1 cellular context compared by ENCODE assay signal in genomic region chr11:2196970-2197770, GRCh38.
TF ChIP-seq lines count a peak whose summit lies in the region.

No MANE protein-coding gene starts in this region.

TF ChIP-seq in K562, 482 proteins besides CTCF, POLR2A, EP300 and RAD21 (continued from another document):
- TF ChIP-seq SAFB2 (IDR thresholded peaks at IDR 0.05; ENCODE audit: borderline replicate concordance, low read depth, low read length, severe bottlenecking) (no peak), E2F3 (CRISPR knock-in tag; IDR thresholded peaks at IDR 0.05) (no peak), ZNF518B (CRISPR knock-in tag; IDR thresholded peaks at IDR 0.05) (no peak), RBM17 (IDR thresholded peaks at IDR 0.05; ENCODE audit: borderline replicate concordance, low read depth, low read length) (no peak), KDM5B (IDR thresholded peaks at IDR 0.05; ENCODE audit: insufficient replicate concordance, low read depth, low read length) (no peak), PHB2 (IDR thresholded peaks at IDR 0.05; ENCODE audit: low read depth) (no peak), TSHZ1 (CRISPR knock-in tag; IDR thresholded peaks at IDR 0.05) (no peak), ZNF354B (CRISPR knock-in tag; IDR thresholded peaks at IDR 0.05) (no peak), SRF (CRISPR knock-in tag; IDR thresholded peaks at IDR 0.05) (no peak), BCOR (IDR thresholded peaks at IDR 0.05) (peak; percentile 67; the same call in 1 of the 2 replicates), ZNF830 (CRISPR knock-in tag; IDR thresholded peaks at IDR 0.05) (no peak), IRF1 (CRISPR knock-in tag; IDR thresholded peaks at IDR 0.05; ENCODE audit: borderline replicate concordance) (no peak), TOE1 (IDR thresholded peaks at IDR 0.05; ENCODE audit: borderline replicate concordance) (no peak), TOE1 (CRISPR knock-in tag; IDR thresholded peaks at IDR 0.05; ENCODE audit: borderline replicate concordance, low read depth) (no peak), PKNOX1 (IDR thresholded peaks at IDR 0.05) (no peak), MIER1 (IDR thresholded peaks at IDR 0.05; ENCODE audit: low read depth) (no peak), AFF1 (IDR thresholded peaks at IDR 0.05; ENCODE audit: low read depth in 1 of 2, partially characterized antibody in 2 of 2) (no peak), SPI1 (IDR thresholded peaks at IDR 0.05; ENCODE audit: borderline replicate concordance, low read depth, low read length) (no peak), WHSC1 (IDR thresholded peaks at IDR 0.05; ENCODE audit: low read length) (no peak)
TF ChIP-seq in K562: peak in this region for 21.
